ENCODE assay signal across 1 cellular context in genomic region chr5:141485305-141486055, GRCh38.
TF ChIP-seq lines count a peak whose summit lies in the region.

No MANE protein-coding gene starts in this region.

TF ChIP-seq in SK-N-SH, 30 proteins besides CTCF, POLR2A, EP300 and RAD21 (continued from another document):
- TF ChIP-seq ZBTB33 (IDR thresholded peaks at IDR 0.05; ENCODE audit: borderline replicate concordance, low read depth), result no peak
- TF ChIP-seq EZH2phosphoT487 (IDR thresholded peaks at IDR 0.05; ENCODE audit: borderline replicate concordance, low read depth), result no peak
